1 cellular context compared by ENCODE assay signal in the genomic region with DNA sequence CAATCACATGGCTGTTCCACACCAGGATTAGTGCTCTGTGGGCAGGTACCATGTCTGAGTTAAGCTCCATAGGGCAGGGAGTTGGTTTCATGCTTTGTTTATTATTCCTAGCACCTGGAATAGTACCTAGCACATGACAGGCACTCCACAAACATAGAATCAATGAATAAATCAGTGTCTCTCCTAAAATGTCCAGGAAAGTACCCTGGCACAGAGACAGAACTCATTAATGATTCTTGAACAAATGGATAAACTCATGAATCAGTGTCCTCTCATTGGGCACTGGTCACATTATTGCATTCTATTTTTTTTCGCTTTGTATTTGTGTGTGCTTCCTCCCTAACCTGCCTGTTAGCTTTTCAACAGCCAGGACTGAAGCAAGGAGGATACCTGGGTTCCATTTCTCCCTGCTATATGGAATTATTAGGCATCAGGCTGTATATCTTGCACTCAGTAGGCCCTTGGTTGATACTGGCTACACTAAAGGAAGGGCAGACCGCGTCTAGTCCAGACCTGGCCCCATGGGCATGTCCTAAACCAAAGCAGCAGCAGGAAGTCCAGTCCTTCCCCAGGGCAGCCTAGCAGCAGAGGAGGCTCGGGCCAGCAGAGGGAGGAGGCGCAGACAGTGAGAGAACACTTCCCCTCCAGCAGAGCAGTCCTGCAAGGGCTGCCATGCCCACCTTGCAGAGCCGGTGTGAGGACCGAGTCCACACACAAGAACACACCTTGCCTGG.
TF ChIP-seq lines count a peak whose summit lies in the region.

No MANE protein-coding gene starts in this region.

TF ChIP-seq in liver, 16 proteins besides CTCF, POLR2A, EP300 and RAD21 (continued from another document):
- TF ChIP-seq, protein P1, sequence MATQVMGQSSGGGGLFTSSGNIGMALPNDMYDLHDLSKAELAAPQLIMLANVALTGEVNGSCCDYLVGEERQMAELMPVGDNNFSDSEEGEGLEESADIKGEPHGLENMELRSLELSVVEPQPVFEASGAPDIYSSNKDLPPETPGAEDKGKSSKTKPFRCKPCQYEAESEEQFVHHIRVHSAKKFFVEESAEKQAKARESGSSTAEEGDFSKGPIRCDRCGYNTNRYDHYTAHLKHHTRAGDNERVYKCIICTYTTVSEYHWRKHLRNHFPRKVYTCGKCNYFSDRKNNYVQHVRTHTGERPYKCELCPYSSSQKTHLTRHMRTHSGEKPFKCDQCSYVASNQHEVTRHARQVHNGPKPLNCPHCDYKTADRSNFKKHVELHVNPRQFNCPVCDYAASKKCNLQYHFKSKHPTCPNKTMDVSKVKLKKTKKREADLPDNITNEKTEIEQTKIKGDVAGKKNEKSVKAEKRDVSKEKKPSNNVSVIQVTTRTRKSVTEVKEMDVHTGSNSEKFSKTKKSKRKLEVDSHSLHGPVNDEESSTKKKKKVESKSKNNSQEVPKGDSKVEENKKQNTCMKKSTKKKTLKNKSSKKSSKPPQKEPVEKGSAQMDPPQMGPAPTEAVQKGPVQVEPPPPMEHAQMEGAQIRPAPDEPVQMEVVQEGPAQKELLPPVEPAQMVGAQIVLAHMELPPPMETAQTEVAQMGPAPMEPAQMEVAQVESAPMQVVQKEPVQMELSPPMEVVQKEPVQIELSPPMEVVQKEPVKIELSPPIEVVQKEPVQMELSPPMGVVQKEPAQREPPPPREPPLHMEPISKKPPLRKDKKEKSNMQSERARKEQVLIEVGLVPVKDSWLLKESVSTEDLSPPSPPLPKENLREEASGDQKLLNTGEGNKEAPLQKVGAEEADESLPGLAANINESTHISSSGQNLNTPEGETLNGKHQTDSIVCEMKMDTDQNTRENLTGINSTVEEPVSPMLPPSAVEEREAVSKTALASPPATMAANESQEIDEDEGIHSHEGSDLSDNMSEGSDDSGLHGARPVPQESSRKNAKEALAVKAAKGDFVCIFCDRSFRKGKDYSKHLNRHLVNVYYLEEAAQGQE (IDR thresholded peaks at IDR 0.05) = no peak
- TF ChIP-seq HNF4A (conservative IDR thresholded peaks at IDR 0.05) (no peak), SP1 (IDR thresholded peaks at IDR 0.05) (no peak), TAF1 (conservative IDR thresholded peaks at IDR 0.05) (no peak), EGR1 (IDR thresholded peaks at IDR 0.05; ENCODE audit: low read depth in 2 of 2) (no peak), FOXA1 (IDR thresholded peaks at IDR 0.05) (no peak), RXRA (IDR thresholded peaks at IDR 0.05) (no peak)
- TF ChIP-seq, protein P2, sequence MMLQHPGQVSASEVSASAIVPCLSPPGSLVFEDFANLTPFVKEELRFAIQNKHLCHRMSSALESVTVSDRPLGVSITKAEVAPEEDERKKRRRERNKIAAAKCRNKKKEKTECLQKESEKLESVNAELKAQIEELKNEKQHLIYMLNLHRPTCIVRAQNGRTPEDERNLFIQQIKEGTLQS (IDR thresholded peaks at IDR 0.05) = no peak
TF ChIP-seq in liver: peak in this region for 0.
